In genomic region chr6:129748901-129749748, GRCh38 we compare ENCODE assay signal across 8 cellular contexts. TPM values are rescaled to one million over a fixed set of nuclear protein-coding genes. Genes with fewer than 3 reads are reported as not detected.
A peak's percentile ranks its signal among the peaks of the same experiment; 100 is the strongest.
DNase-seq lines count a peak whose midpoint lies in the region; ATAC-seq, FAIRE-seq and TF ChIP-seq lines count a peak whose summit lies in the region.

No MANE protein-coding gene starts in this region.

- DNase-seq in AG09309 (ENCODE audit: low read depth) (peak; percentile 48), H54 (ENCODE audit: insufficient read length, low spot score) (no peak), left lung (no peak), NCI-H526 (lab: John Stamatoyannopoulos, UW) (no peak), GDM1 (lab: John Stamatoyannopoulos, UW) (no peak)

- H3K4me3 ChIP-seq in AG09309 (ENCODE audit: control insufficient read depth, low read depth, low read length) (no peak overlapping the region), left lung (no peak overlapping the region)

- no peaks in the 10 kb centered on the region for H3K9me3 ChIP-seq in left lung

- TF ChIP-seq POLR2A in H54 (IDR thresholded peaks at IDR 0.05; ENCODE audit: low read depth, low read length) = no peak

- ATAC-seq in activated T-helper 17 cell treated with anti-CD3 and anti-CD28 coated beads, Interleukin-2, amount 50 U/mL, for 72 hours (replicated peaks) = peak; percentile 18
- ATAC-seq in left lung (no peak), GM18502 (IDR thresholded peaks at IDR 0.05; ENCODE audit: poor library complexity, unreplicated experiment) (no peak), GM18870 (IDR thresholded peaks at IDR 0.05; ENCODE audit: unreplicated experiment) (no peak)

- peaks cover 27% of the 10 kb centered on the region for H3K4me1 Mint-ChIP-seq in activated T-helper 17 cell treated with anti-CD3 and anti-CD28 coated beads, Interleukin-2, amount 50 U/mL, for 72 hours

- H3K27ac ChIP-seq in left lung = peak overlapping the region; percentile 27 to 64

- peak overlapping the region; percentile 62 for H3K27ac Mint-ChIP-seq in activated T-helper 17 cell treated with anti-CD3 and anti-CD28 coated beads, Interleukin-2, amount 50 U/mL, for 72 hours

- no peaks in the 10 kb centered on the region for H3K27me3 ChIP-seq in left lung

- no peak for TF ChIP-seq CTCF in AG09309 (IDR thresholded peaks at IDR 0.05; ENCODE audit: control insufficient read depth, insufficient read depth, low read depth, low read length, missing control alignments)
- no peak for TF ChIP-seq CTCF in left lung (IDR thresholded peaks at IDR 0.05)

- FAIRE-seq in H54 (lab: Jason Lieb, UNC) = peak; percentile 27

- no peaks in the 10 kb centered on the region for H3K9me3 Mint-ChIP-seq in activated T-helper 17 cell treated with anti-CD3 and anti-CD28 coated beads, Interleukin-2, amount 50 U/mL, for 72 hours

- H3K27me3 Mint-ChIP-seq in activated T-helper 17 cell treated with anti-CD3 and anti-CD28 coated beads, Interleukin-2, amount 50 U/mL, for 72 hours = no peaks in the 10 kb centered on the region

- peak overlapping the region; percentile 76 for H3K4me3 Mint-ChIP-seq in activated T-helper 17 cell treated with anti-CD3 and anti-CD28 coated beads, Interleukin-2, amount 50 U/mL, for 72 hours

- intact Hi-C loops in left lung (cut with DNase I) = no loop called here

- peaks cover 15 to 41% of the 10 kb centered on the region in 2 donors for H3K4me1 ChIP-seq in left lung

- no peaks in the 10 kb centered on the region for H3K36me3 Mint-ChIP-seq in activated T-helper 17 cell treated with anti-CD3 and anti-CD28 coated beads, Interleukin-2, amount 50 U/mL, for 72 hours (ENCODE audit: low read depth)

- H3K36me3 ChIP-seq in left lung = no peaks in the 10 kb centered on the region

RNA-seq across cellular contexts. Expression of gene ARHGAP18, which starts 39.1 kb away (rescaled TPM):
- total RNA-seq in activated T-helper 17 cell treated with anti-CD3 and anti-CD28 coated beads, Interleukin-2, amount 50 U/mL, for 72 hours = 1 to 10 TPM; 7.9 to 9.5 TPM
- total RNA-seq in left lung = 10 to 100 TPM; 46.0 to 46.1 TPM

Comparison
In these comparisons a context has a peak if more than half of its experiments do, and no peak if none do; other contexts are left out.
1. RNA of gene ARHGAP18, which starts 39.1 kb away (total RNA-seq): 46.0 to 46.1 TPM in left lung; 7.9 to 9.5 TPM in activated T-helper 17 cell treated with anti-CD3 and anti-CD28 coated beads, Interleukin-2, amount 50 U/mL, for 72 hours; every median in the first group is over 4 times any median in the second.